ENCODE assay signal across 22 cellular contexts in the genomic region with DNA sequence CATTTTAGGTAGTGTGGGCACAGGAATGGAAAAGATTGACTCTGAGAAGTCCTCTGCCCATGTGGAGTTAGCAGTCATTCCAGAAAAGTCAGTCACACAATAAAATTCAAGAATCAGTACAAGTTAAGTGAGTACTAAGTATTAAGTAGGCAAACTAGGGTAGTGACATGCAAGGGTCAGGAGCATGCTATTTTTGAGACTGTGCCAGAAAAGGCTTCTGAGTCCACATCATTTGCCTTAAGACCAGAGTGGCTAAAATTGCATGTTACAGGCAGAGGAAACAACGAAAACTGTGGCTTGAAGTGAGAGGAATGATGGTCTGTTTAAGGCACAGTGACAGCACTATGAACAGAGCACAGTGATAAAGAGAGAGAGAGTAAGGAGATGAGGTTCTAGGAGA.
"Had no signal": no experiment of that assay in that cellular context is flagged by ENCODE, and none has a peak within 500 bp of the region (broad histone marks: within the 10 kb centered on the region; RNA-seq: fewer than 3 reads in every experiment).

No MANE protein-coding gene starts in this region.

- H3K4me1 ChIP-seq: Peyer's patch, SJSA1 had no signal

- DNase-seq: activated CD4-positive, alpha-beta memory T cell treated with anti-CD3 and anti-CD28 coated beads for 36 hours; activated CD4-positive, alpha-beta T cell treated with anti-CD3 and anti-CD28 coated beads, Interleukin-2, amount 10 ng/mL, durations not matched to agents 7 days and 5 days; activated CD4-positive, CD25-positive, alpha-beta regulatory T cell; activated CD8-positive, alpha-beta memory T cell treated with anti-CD3 and anti-CD28 coated beads for 24 hours; activated effector memory CD4-positive, alpha-beta T cell treated with anti-CD3 and anti-CD28 coated beads, Interleukin-2, amount 50 U/mL, for 16 hours; activated naive CD4-positive, alpha-beta T cell treated with Interleukin-2 at 50 U/mL for 16 hours; activated T-cell treated with anti-CD3 and anti-CD28 coated beads, Interleukin-2, amount 50 U/mL, for 4 hours; amygdala; cerebellar nuclear complex; Kasumi-1; KBM-7; NCI-H1105 treated with DMSO at 0.1 percent for 48 hours; NCI-H1436 treated with DMSO at 0.1 percent for 48 hours; NCI-H187; NCI-H446; NCI-H524; NCI-H748 treated with DMSO at 0.1 percent for 48 hours; NK-92 treated with Interleukin-12 subunit alpha and Interleukin-12 subunit beta, amount 100 ng/mL, for 24 hours; Peyer's patch; SHP77 had no signal

- H3K36me3 ChIP-seq: Peyer's patch, SJSA1 had no signal

- H3K27me3 ChIP-seq: Peyer's patch, SJSA1 had no signal

- H3K4me3 ChIP-seq: Peyer's patch, SJSA1 had no signal

- H3K27ac ChIP-seq: Peyer's patch, SJSA1, VCaP had no signal

- H3K9me3 ChIP-seq: Peyer's patch, SJSA1 had no signal
